Comparison of ENCODE assay signal across 8 cellular contexts in the genomic region with DNA sequence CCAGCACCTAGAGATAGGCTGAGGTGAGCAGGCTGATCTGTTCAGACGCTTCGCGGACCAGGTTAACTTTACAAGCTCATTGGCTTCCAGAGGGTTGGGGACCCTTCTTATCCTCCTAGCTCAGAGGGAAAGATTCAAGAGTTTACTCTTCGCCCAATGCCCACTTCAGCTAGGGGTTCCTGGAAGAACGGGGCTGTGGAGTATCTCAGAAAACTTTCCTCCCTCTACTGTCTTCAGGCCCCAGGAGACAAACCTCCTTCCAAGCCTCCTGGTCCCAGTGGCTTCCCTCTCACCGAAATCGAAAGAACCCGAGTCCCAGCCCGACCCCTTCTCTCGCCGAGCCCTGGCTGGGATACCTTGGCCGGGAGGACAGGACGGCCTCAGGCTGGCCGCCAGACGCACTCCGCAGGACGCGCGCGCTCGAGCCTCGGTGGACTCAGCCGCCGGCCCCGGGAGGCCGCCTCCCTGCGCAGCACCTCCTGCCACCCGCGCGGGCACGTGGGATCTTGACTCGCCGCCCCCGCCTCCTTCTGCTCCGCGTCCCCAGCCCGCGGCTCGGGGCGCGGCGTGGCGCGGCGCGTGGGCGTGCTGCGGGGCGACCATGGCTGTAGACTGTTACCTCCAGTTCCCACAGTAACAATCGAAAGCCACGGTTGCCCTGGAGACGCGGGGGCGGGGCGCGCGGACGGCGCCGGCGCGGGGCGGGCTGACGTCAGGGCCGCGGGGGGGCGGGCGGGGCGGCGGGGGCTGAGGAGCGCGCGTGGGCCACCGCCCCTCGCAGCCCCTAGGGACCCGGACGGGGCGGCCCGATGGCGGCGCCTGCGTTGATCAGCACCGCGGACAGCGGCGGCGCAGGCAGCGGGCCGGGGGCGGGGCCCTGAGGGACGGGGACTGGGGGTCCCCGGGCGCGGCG. TPM values are rescaled to one million over a fixed set of nuclear protein-coding genes. Genes with fewer than 3 reads are reported as not detected.
DNase-seq lines count a peak whose midpoint lies in the region; ATAC-seq and TF ChIP-seq lines count a peak whose summit lies in the region.

No MANE protein-coding gene starts in this region.

- DNase-seq in C1 segment of cervical spinal cord (lab: John Stamatoyannopoulos, UW) (peak in 12 of 14 donors; percentile 39 to 82 (median 62)), SK-MEL-5 (ENCODE audit: low read depth, low spot score) (peak; percentile 77), head of caudate nucleus (peak; percentile 46 to 91 (median 82)), ovary (peak; percentile 89 to 95 (median 94)), tibial artery (peak; percentile 82 to 90)
- peak; percentile 90 for DNase-seq in activated naive CD4-positive, alpha-beta T cell treated with anti-CD3 and anti-CD28 coated beads, Interleukin-2, amount 50 U/mL, for 16 hours

- in situ Hi-C loops in SK-MEL-5 (cut with HindIII; ENCODE audit: low pct_unique_long_range_greater_than_20kb, low sequenced_read_pairs), result no loop called here

- H3K4me1 ChIP-seq in ovary (ENCODE audit: insufficient read depth) (peaks cover 10% of the 10 kb centered on the region), tibial artery (peaks cover 0 to 47% (median 40%) of the 10 kb centered on the region in 4 donors)

- H3K9me3 ChIP-seq in ovary (no peaks in the 10 kb centered on the region), tibial artery (no peaks in the 10 kb centered on the region)

- no peak for TF ChIP-seq EP300 in ovary (IDR thresholded peaks at IDR 0.05)

- H3K4me3 ChIP-seq in ovary (peak overlapping the region; percentile 53), tibial artery (peak overlapping the region; percentile 61 to 83)

- 1 to 5% (median 2%) methylated on average over 31 to 95 of the region's 95 CpGs for WGBS in ovary, 3 donors

- ATAC-seq in GM19351 (IDR thresholded peaks at IDR 0.05; ENCODE audit: unreplicated experiment) (peak; percentile 53), HG03571 (IDR thresholded peaks at IDR 0.05; ENCODE audit: unreplicated experiment) (peak; percentile 43)

- H3K27ac ChIP-seq in ovary (peak overlapping the region; percentile 48 to 68), tibial artery (peak overlapping the region; percentile 58 to 63)

- TF ChIP-seq CTCF in ovary (IDR thresholded peaks at IDR 0.05), result no peak
- no peak for TF ChIP-seq CTCF in tibial artery (IDR thresholded peaks at IDR 0.05)

- intact Hi-C loops in head of caudate nucleus (cut with DNase I) (loop anchor here (10.0 kb wide), 1 partner anchor 335 kb away; the partner anchor contains the start of gene TLCD2), ovary (cut with DNase I) (no loop called here), tibial artery (cut with DNase I; ENCODE audit: low total_unique reads) (no loop called here)

- H3K27me3 ChIP-seq in ovary (no peaks in the 10 kb centered on the region), tibial artery (peaks cover 0 to 60% of the 10 kb centered on the region in 2 donors)

- H3K36me3 ChIP-seq in ovary (no peaks in the 10 kb centered on the region), tibial artery (peaks cover 0 to 3% (median 2%) of the 10 kb centered on the region in 3 donors)

- peak; percentile 64 for TF ChIP-seq POLR2A in ovary (IDR thresholded peaks at IDR 0.05)

RNA-seq across cellular contexts. Expression of gene HIC1, which starts 5.3 kb away (rescaled TPM):
- total RNA-seq in SK-MEL-5 (2014; rRNA removed; shearing (Covaris generic)), result 0.48 and 0.69 TPM in 2 replicates
- 0.41 and 0.69 TPM in 2 replicates for polyA plus RNA-seq in SK-MEL-5 (2015; cell fraction: cytosol; rRNA removed)
- 0.15 and 1.0 TPM in 2 replicates for polyA plus RNA-seq in SK-MEL-5 (2015; cell fraction: nucleus; rRNA removed)
- 100 to 1,000 TPM in 1 of 7 donors, 10 to 100 TPM in 6; 35.0 to 108 (median 68.0) TPM for total RNA-seq in ovary
- 10 to 100 TPM in 1 of 2 donors, 1 to 10 TPM in 1; 3.9 to 16.3 TPM for polyA plus RNA-seq in ovary

RNA-seq across cellular contexts. Expression of gene OVCA2, which starts 7.8 kb away (rescaled TPM):
- 74.9 and 82.0 TPM in 2 replicates for total RNA-seq in SK-MEL-5 (2014; rRNA removed; shearing (Covaris generic))
- polyA plus RNA-seq in SK-MEL-5 (2015; cell fraction: cytosol; rRNA removed), result 78.7 and 95.2 TPM in 2 replicates
- 33.7 and 35.8 TPM in 2 replicates for polyA plus RNA-seq in SK-MEL-5 (2015; cell fraction: nucleus; rRNA removed)
- 10 to 100 TPM; 19.1 to 26.4 (median 21.2) TPM for total RNA-seq in ovary
- 10 to 100 TPM; 13.2 to 28.3 TPM for polyA plus RNA-seq in ovary

RNA-seq across cellular contexts. Expression of gene DPH1, which starts 19.6 kb away (rescaled TPM):
- total RNA-seq in SK-MEL-5 (2014; rRNA removed; shearing (Covaris generic)), result 60.2 and 70.1 TPM in 2 replicates
- 50.9 and 54.6 TPM in 2 replicates for polyA plus RNA-seq in SK-MEL-5 (2015; cell fraction: cytosol; rRNA removed)
- polyA plus RNA-seq in SK-MEL-5 (2015; cell fraction: nucleus; rRNA removed), result 220 and 273 TPM in 2 replicates
- total RNA-seq in ovary, result 10 to 100 TPM; 42.4 to 77.7 (median 46.0) TPM
- 10 to 100 TPM; 27.5 to 47.2 TPM for polyA plus RNA-seq in ovary

RNA-seq across cellular contexts. Expression of gene RTN4RL1, which starts 24.5 kb away (rescaled TPM):
- 1.4 and 1.7 TPM in 2 replicates for total RNA-seq in SK-MEL-5 (2014; rRNA removed; shearing (Covaris generic))
- polyA plus RNA-seq in SK-MEL-5 (2015; cell fraction: cytosol; rRNA removed), result 1.9 and 3.3 TPM in 2 replicates
- 0.09 and 0.91 TPM in 2 replicates for polyA plus RNA-seq in SK-MEL-5 (2015; cell fraction: nucleus; rRNA removed)
- total RNA-seq in ovary, result 1 to 10 TPM in 5 of 7 donors, under 1 TPM in 1, not detected in 1; 0.92 to 4.1 (median 1.9) TPM
- under 1 TPM; 0.30 to 0.42 TPM for polyA plus RNA-seq in ovary

Comparison
In these comparisons a context has a peak if more than half of its experiments do, and no peak if none do; other contexts are left out.
1. Peak in every context shown above with its lines: DNase-seq, ATAC-seq, H3K4me3 ChIP-seq and H3K27ac ChIP-seq.
2. RNA of gene HIC1, which starts 5.3 kb away (total RNA-seq): 35.0 to 108 TPM in ovary; 0.48 to 0.69 TPM in SK-MEL-5; every median in the first group is over 10 times any median in the second.